In genomic region chr11:762421-763072, GRCh38 we compare ENCODE assay signal across 8 cellular contexts.
DNase-seq lines count a peak whose midpoint lies in the region; ATAC-seq lines count a peak whose summit lies in the region.

No MANE protein-coding gene starts in this region.

- peaks cover 4% of the 10 kb centered on the region for H3K4me1 Mint-ChIP-seq in activated naive CD8-positive, alpha-beta T cell treated with anti-CD3 and anti-CD28 coated beads, Interleukin-2, amount 50 U/mL, for 24 hours

- H3K27me3 Mint-ChIP-seq in activated naive CD8-positive, alpha-beta T cell treated with anti-CD3 and anti-CD28 coated beads, Interleukin-2, amount 50 U/mL, for 24 hours = no peaks in the 10 kb centered on the region

- H3K27ac Mint-ChIP-seq in activated naive CD8-positive, alpha-beta T cell treated with anti-CD3 and anti-CD28 coated beads, Interleukin-2, amount 50 U/mL, for 24 hours = peak overlapping the region; percentile 10

- DNase-seq in DMS53 (lab: John Stamatoyannopoulos, UW) (peak; percentile 73), DMS53 treated with DMSO at 0.1 percent for 48 hours (lab: John Stamatoyannopoulos, UW; ENCODE audit: unreplicated experiment) (no peak), Kasumi-1 (lab: John Stamatoyannopoulos, UW) (peak; percentile 89 to 92), hippocampal formation (lab: John Stamatoyannopoulos, UW) (peak; percentile 55 to 57), substantia nigra (lab: John Stamatoyannopoulos, UW) (peak in 33 of 49 donors; percentile 14 to 71 (median 50)), activated T-cell treated with anti-CD3 and anti-CD28 coated beads for 4 hours (no peak)
- DNase-seq in activated naive CD8-positive, alpha-beta T cell treated with anti-CD3 and anti-CD28 coated beads, Interleukin-2, amount 50 U/mL, for 24 hours = peak; percentile 30

- H3K36me3 Mint-ChIP-seq in activated naive CD8-positive, alpha-beta T cell treated with anti-CD3 and anti-CD28 coated beads, Interleukin-2, amount 50 U/mL, for 24 hours (ENCODE audit: low read depth) = peaks cover 31% of the 10 kb centered on the region

- no peak overlapping the region for H3K4me3 Mint-ChIP-seq in activated naive CD8-positive, alpha-beta T cell treated with anti-CD3 and anti-CD28 coated beads, Interleukin-2, amount 50 U/mL, for 24 hours

- ATAC-seq in activated naive CD8-positive, alpha-beta T cell treated with anti-CD3 and anti-CD28 coated beads, Interleukin-2, amount 50 U/mL, for 24 hours = peak; percentile 26
- no peak for ATAC-seq in GM21825 (IDR thresholded peaks at IDR 0.05; ENCODE audit: unreplicated experiment)

- no peaks in the 10 kb centered on the region for H3K9me3 Mint-ChIP-seq in activated naive CD8-positive, alpha-beta T cell treated with anti-CD3 and anti-CD28 coated beads, Interleukin-2, amount 50 U/mL, for 24 hours

- H3K27ac ChIP-seq in substantia nigra (ENCODE audit: low read depth, low read length, poor library complexity, severe bottlenecking) = peak overlapping the region; percentile 68

Comparison
In these comparisons a context has a peak if more than half of its experiments do, and no peak if none do; other contexts are left out.
1. DNase-seq: peak in DMS53 (single experiment), Kasumi-1 (2 of 2), activated naive CD8-positive, alpha-beta T cell treated with anti-CD3 and anti-CD28 coated beads, Interleukin-2, amount 50 U/mL, for 24 hours (single experiment), hippocampal formation (2 of 2) and substantia nigra (33 of 49); none in DMS53 treated with DMSO at 0.1 percent for 48 hours (single experiment) and activated T-cell treated with anti-CD3 and anti-CD28 coated beads for 4 hours (single experiment).